Comparison of ENCODE assay signal across 8 cellular contexts in the genomic region with DNA sequence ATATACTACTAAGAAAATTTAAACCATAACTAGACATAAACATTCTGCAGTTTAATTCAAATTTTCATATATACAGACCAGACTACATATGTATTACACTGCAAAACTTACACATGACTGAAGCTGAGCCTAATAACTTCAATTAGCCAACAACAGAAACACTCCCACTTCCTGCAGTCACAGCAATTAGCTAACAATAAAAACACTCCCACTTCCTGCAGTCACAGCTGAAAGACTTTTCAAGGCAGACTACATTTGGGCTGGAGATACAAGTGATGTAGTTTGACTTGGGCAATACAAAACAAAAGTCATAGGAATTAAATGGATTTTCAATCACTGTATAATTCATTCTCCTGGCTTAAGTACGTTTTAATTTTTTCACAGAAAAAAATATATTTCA. TPM values are rescaled to one million over a fixed set of nuclear protein-coding genes. Genes with fewer than 3 reads are reported as not detected.
A peak's percentile ranks its signal among the peaks of the same experiment; 100 is the strongest.
DNase-seq lines count a peak whose midpoint lies in the region; ATAC-seq and TF ChIP-seq lines count a peak whose summit lies in the region.

No MANE protein-coding gene starts in this region.

- peaks cover 0 to 11% (median 5%) of the 10 kb centered on the region in 4 donors for H3K4me1 ChIP-seq in sigmoid colon

- H3K9me3 ChIP-seq in sigmoid colon = no peaks in the 10 kb centered on the region

- H3K27me3 ChIP-seq in dorsolateral prefrontal cortex (no peaks in the 10 kb centered on the region), sigmoid colon (no peaks in the 10 kb centered on the region)

- no peak for TF ChIP-seq EP300 in sigmoid colon (IDR thresholded peaks at IDR 0.05)

- no peak for TF ChIP-seq CTCF in dorsolateral prefrontal cortex (IDR thresholded peaks at IDR 0.05 in 54 of 56, conservative IDR thresholded peaks at IDR 0.05 in 2 of 56; ENCODE audit: low read depth in 1 of 56, partially characterized antibody in 56 of 56)
- no peak for TF ChIP-seq CTCF in sigmoid colon (IDR thresholded peaks at IDR 0.05)

- WGBS in sigmoid colon, 2 donors = 15 to 52% methylated on average over 1 of the region's 1 CpG

- H3K4me3 ChIP-seq in dorsolateral prefrontal cortex = peak overlapping the region in 9 of 59 donors; percentile 0 to 31 (median 10)
- no peak overlapping the region for H3K4me3 ChIP-seq in sigmoid colon

- peaks cover 14 to 70% (median 23%) of the 10 kb centered on the region in 4 donors for H3K36me3 ChIP-seq in sigmoid colon

- DNase-seq in NOMO-1 treated with dmso at 0.1 percent for 144 hours (lab: John Stamatoyannopoulos, UW; ENCODE audit: unreplicated experiment) (peak; percentile 94), dorsolateral prefrontal cortex (no peak), sigmoid colon (no peak), GDM1 (lab: John Stamatoyannopoulos, UW) (no peak), AG08395 (ENCODE audit: low spot score) (no peak), OCI-M2 (lab: John Stamatoyannopoulos, UW; ENCODE audit: unreplicated experiment) (no peak)

- H3K27ac ChIP-seq in dorsolateral prefrontal cortex (peak overlapping the region in 58 of 59 donors; percentile 19 to 98 (median 90)), sigmoid colon (peak overlapping the region in 3 of 4 donors; percentile 29 to 40 (median 34))

- ATAC-seq in GM21737 (IDR thresholded peaks at IDR 0.05; ENCODE audit: unreplicated experiment) (peak; percentile 72), GM21723 (IDR thresholded peaks at IDR 0.05; ENCODE audit: unreplicated experiment) (no peak)

- intact Hi-C loops in dorsolateral prefrontal cortex (cut with DNase I) (loop anchor here (2.0 to 10.0 kb wide), 7 partner anchors 119 to 347 kb away; partner anchors contain the start of genes PCSK6 (in 1 of the 2) and SNRPA1 (in 1 of the 2)), sigmoid colon (cut with DNase I) (loop anchor here (5.0 to 10.0 kb wide), 2 partner anchors 100 to 137 kb away; no protein-coding TSS in a partner anchor)

- no peak for TF ChIP-seq POLR2A in sigmoid colon (IDR thresholded peaks at IDR 0.05)

RNA-seq across cellular contexts. Expression of gene TM2D3, which starts 10.3 kb away (rescaled TPM):
- total RNA-seq in dorsolateral prefrontal cortex (100 to 1,000 TPM in 78 of 120 experiments, 10 to 100 TPM in 42; 50.8 to 137 (median 106) TPM), sigmoid colon (10 to 100 TPM; 49.3 to 61.4 (median 56.3) TPM)
- polyA plus RNA-seq in sigmoid colon = 10 to 100 TPM; 17.1 to 35.6 (median 19.2) TPM
